8 cellular contexts compared by ENCODE assay signal in genomic region chr20:44728835-44729342, GRCh38.
DNase-seq lines count a peak whose midpoint lies in the region; ATAC-seq and TF ChIP-seq lines count a peak whose summit lies in the region.

No MANE protein-coding gene starts in this region.

- no peaks in the 10 kb centered on the region for H3K9me3 ChIP-seq in tibial artery

- peaks cover 10% of the 10 kb centered on the region for H3K4me1 Mint-ChIP-seq in activated naive CD8-positive, alpha-beta T cell treated with anti-CD3 and anti-CD28 coated beads, Interleukin-2, amount 50 U/mL, for 24 hours

- H3K27ac ChIP-seq in KMS-11, result no peak overlapping the region
- peak overlapping the region; percentile 61 for H3K27ac ChIP-seq in VCaP
- peak overlapping the region; percentile 87 to 92 for H3K27ac ChIP-seq in tibial artery

- ATAC-seq in activated naive CD8-positive, alpha-beta T cell treated with anti-CD3 and anti-CD28 coated beads, Interleukin-2, amount 50 U/mL, for 24 hours, result no peak
- ATAC-seq in GM19395 (IDR thresholded peaks at IDR 0.05; ENCODE audit: unreplicated experiment) (no peak), GM18511 (IDR thresholded peaks at IDR 0.05; ENCODE audit: unreplicated experiment) (no peak)

- H3K4me3 ChIP-seq in AG10803 (ENCODE audit: low read length) (peak overlapping the region; percentile 13; the same call in 1 of the 2 replicates), KMS-11 (IDR thresholded peaks at IDR 0.05; ENCODE audit: insufficient read depth, low read depth, low read length) (no peak overlapping the region), tibial artery (no peak overlapping the region)

- no peak overlapping the region for H3K9ac ChIP-seq in KMS-11

- no peak overlapping the region for H2AFZ ChIP-seq in KMS-11 (ENCODE audit: low read depth)

- intact Hi-C loops in tibial artery (cut with DNase I; ENCODE audit: low total_unique reads), result no loop called here

- no peak overlapping the region for H3K27ac Mint-ChIP-seq in activated naive CD8-positive, alpha-beta T cell treated with anti-CD3 and anti-CD28 coated beads, Interleukin-2, amount 50 U/mL, for 24 hours

- no peaks in the 10 kb centered on the region for H3K9me3 Mint-ChIP-seq in activated naive CD8-positive, alpha-beta T cell treated with anti-CD3 and anti-CD28 coated beads, Interleukin-2, amount 50 U/mL, for 24 hours

- H3K27me3 ChIP-seq in KMS-11 (ENCODE audit: insufficient read depth, low read depth) (peaks cover 7% of the 10 kb centered on the region; the same call in 1 of the 2 replicates), tibial artery (no peaks in the 10 kb centered on the region)

- TF ChIP-seq CTCF in AG10803 (conservative IDR thresholded peaks at IDR 0.05; ENCODE audit: low read length), result no peak
- no peak for TF ChIP-seq CTCF in KMS-11 (conservative IDR thresholded peaks at IDR 0.05; ENCODE audit: low read depth, low read length)
- TF ChIP-seq CTCF in VCaP (conservative IDR thresholded peaks at IDR 0.05), result no peak
- TF ChIP-seq CTCF in tibial artery (IDR thresholded peaks at IDR 0.05), result no peak

- H3K4me3 Mint-ChIP-seq in activated naive CD8-positive, alpha-beta T cell treated with anti-CD3 and anti-CD28 coated beads, Interleukin-2, amount 50 U/mL, for 24 hours, result no peak overlapping the region

- H3K4me1 ChIP-seq in KMS-11 (ENCODE audit: low read depth, poor library complexity, severe bottlenecking), result peaks cover 46% of the 10 kb centered on the region
- peaks cover 0 to 90% (median 43%) of the 10 kb centered on the region in 4 donors for H3K4me1 ChIP-seq in tibial artery

- H3K36me3 ChIP-seq in KMS-11 (ENCODE audit: insufficient read depth) (no peaks in the 10 kb centered on the region), tibial artery (peaks cover 0 to 37% (median 0%) of the 10 kb centered on the region in 3 donors)

- DNase-seq in AG10803 (ENCODE audit: low read depth) (peak; percentile 91), hypothalamus (lab: John Stamatoyannopoulos, UW) (peak in 26 of 51 donors; percentile 13 to 66 (median 36)), tibial artery (peak; percentile 87 to 96)
- no peak for DNase-seq in activated naive CD8-positive, alpha-beta T cell treated with anti-CD3 and anti-CD28 coated beads, Interleukin-2, amount 50 U/mL, for 24 hours

- no peaks in the 10 kb centered on the region for H3K36me3 Mint-ChIP-seq in activated naive CD8-positive, alpha-beta T cell treated with anti-CD3 and anti-CD28 coated beads, Interleukin-2, amount 50 U/mL, for 24 hours (ENCODE audit: low read depth)

- H3K27me3 Mint-ChIP-seq in activated naive CD8-positive, alpha-beta T cell treated with anti-CD3 and anti-CD28 coated beads, Interleukin-2, amount 50 U/mL, for 24 hours, result no peaks in the 10 kb centered on the region

- no peaks in the 10 kb centered on the region for H3K79me2 ChIP-seq in KMS-11 (ENCODE audit: insufficient read depth, low read depth)

- 0 out of 2 replicates have a peak overlapping the region, but pooled peaks have one; percentile 0 for H3K4me2 ChIP-seq in KMS-11

- H4K20me1 ChIP-seq in KMS-11 (ENCODE audit: insufficient read depth), result no peaks in the 10 kb centered on the region
